ENCODE assay signal across 1 cellular context in the genomic region with DNA sequence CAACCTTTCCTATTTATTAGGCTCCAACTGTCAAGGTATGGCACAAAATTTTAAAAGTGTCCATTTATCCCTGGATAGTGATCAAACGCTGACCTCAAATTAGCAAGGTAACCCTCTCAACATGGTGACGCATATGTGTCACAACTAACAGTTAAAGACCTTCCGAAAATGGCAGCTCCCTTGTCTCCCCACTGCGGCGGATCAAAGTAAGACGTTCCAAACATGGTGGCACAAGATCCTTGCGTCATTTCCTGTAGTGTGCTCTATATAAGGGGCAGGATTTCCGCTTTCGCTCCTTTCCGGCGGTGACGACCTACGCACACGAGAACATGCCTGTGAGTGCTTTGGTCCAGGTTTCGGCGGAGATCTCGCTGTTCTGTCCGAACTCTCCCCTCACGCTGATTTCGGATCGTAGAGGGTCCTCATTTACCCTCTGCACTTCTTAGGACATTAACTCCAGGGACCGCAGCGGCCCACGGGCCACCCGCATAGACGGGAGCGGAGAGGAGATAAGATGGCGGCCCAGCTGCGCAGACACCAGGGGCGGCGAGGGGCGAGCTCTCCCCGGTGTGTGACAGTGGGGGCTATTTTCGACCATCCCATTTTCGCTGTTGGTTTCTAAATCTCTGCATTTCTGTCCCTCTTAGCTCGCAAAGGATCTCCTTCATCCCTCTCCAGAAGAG.
TF ChIP-seq lines count a peak whose summit lies in the region.

A gene (plus strand): TSS at position 295 of the 683 bp plus-strand sequence. CDS start 35 bp downstream, at position 330.

TF ChIP-seq in HepG2, 621 proteins besides CTCF, POLR2A, EP300 and RAD21 (continued from another document and continues in another):
- TF ChIP-seq, protein P1, sequence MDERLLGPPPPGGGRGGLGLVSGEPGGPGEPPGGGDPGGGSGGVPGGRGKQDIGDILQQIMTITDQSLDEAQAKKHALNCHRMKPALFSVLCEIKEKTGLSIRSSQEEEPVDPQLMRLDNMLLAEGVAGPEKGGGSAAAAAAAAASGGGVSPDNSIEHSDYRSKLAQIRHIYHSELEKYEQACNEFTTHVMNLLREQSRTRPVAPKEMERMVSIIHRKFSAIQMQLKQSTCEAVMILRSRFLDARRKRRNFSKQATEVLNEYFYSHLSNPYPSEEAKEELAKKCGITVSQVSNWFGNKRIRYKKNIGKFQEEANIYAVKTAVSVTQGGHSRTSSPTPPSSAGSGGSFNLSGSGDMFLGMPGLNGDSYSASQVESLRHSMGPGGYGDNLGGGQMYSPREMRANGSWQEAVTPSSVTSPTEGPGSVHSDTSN (CRISPR knock-in tag; IDR thresholded peaks at IDR 0.05): no peak
- TF ChIP-seq IRX3 (CRISPR knock-in tag; IDR thresholded peaks at IDR 0.05; ENCODE audit: borderline replicate concordance, low read depth) (no peak; the same call in 1 of the 2 replicates), HNRNPK (IDR thresholded peaks at IDR 0.05; ENCODE audit: low read depth, low read length, poor library complexity, severe bottlenecking) (no peak), FOXC1 (CRISPR knock-in tag; IDR thresholded peaks at IDR 0.05; ENCODE audit: borderline replicate concordance) (peak; percentile 81), CBFB (CRISPR knock-in tag; IDR thresholded peaks at IDR 0.05) (peak; percentile 83), GFI1 (CRISPR knock-in tag; IDR thresholded peaks at IDR 0.05; ENCODE audit: borderline replicate concordance) (no peak), JUN (CRISPR knock-in tag; IDR thresholded peaks at IDR 0.05) (peak; percentile 83), MAZ (IDR thresholded peaks at IDR 0.05; ENCODE audit: borderline replicate concordance, low read depth, low read length) (no peak), MAZ (CRISPR knock-in tag; IDR thresholded peaks at IDR 0.05; ENCODE audit: low read depth) (peak; percentile 80; the same call in 1 of the 2 replicates), KLF13 (CRISPR knock-in tag; IDR thresholded peaks at IDR 0.05) (no peak), XRCC5 (optimal IDR thresholded peaks at IDR 0.05; ENCODE audit: low read length) (peak; percentile 50), ZNF605 (CRISPR knock-in tag; IDR thresholded peaks at IDR 0.05) (peak; percentile 59; the same call in 1 of the 2 replicates), NR2F2 (IDR thresholded peaks at IDR 0.05; ENCODE audit: borderline replicate concordance, low read depth) (peak; percentile 27; the same call in 1 of the 2 replicates), TRIM24 (CRISPR knock-in tag; IDR thresholded peaks at IDR 0.05) (no peak), ZNF205 (CRISPR knock-in tag; IDR thresholded peaks at IDR 0.05) (peak; percentile 70; the same call in 1 of the 2 replicates), KAT8 (CRISPR knock-in tag; IDR thresholded peaks at IDR 0.05) (peak; percentile 97), MYC (CRISPR knock-in tag; IDR thresholded peaks at IDR 0.05; ENCODE audit: borderline replicate concordance) (peak; percentile 91; the same call in 1 of the 2 replicates), ZNF10 (CRISPR knock-in tag; IDR thresholded peaks at IDR 0.05; ENCODE audit: borderline replicate concordance, low read depth) (no peak), FOXA1 (IDR thresholded peaks at IDR 0.05) (no peak), FOXA1 (CRISPR knock-in tag; IDR thresholded peaks at IDR 0.05) (no peak), MED13 (CRISPR knock-in tag; IDR thresholded peaks at IDR 0.05) (no peak), ZBTB7A (CRISPR knock-in tag; IDR thresholded peaks at IDR 0.05) (peak; percentile 75; the same call in 1 of the 2 replicates), SP4 (CRISPR knock-in tag; IDR thresholded peaks at IDR 0.05) (peak; percentile 52; the same call in 1 of the 2 replicates), CBX5 (CRISPR knock-in tag; IDR thresholded peaks at IDR 0.05; ENCODE audit: borderline replicate concordance) (peak; percentile 88), HES4 (CRISPR knock-in tag; IDR thresholded peaks at IDR 0.05; ENCODE audit: borderline replicate concordance) (no peak), CBX1 (IDR thresholded peaks at IDR 0.05; ENCODE audit: low read depth) (peak; percentile 68), EEA1 (CRISPR knock-in tag; IDR thresholded peaks at IDR 0.05; ENCODE audit: borderline replicate concordance) (peak; percentile 81; the same call in 1 of the 2 replicates), SMARCC2 (IDR thresholded peaks at IDR 0.05) (no peak), ZZZ3 (CRISPR knock-in tag; IDR thresholded peaks at IDR 0.05; ENCODE audit: borderline replicate concordance) (peak; percentile 89; the same call in 1 of the 2 replicates), KDM5B (CRISPR knock-in tag; IDR thresholded peaks at IDR 0.05; ENCODE audit: borderline replicate concordance) (peak; percentile 55; the same call in 1 of the 2 replicates), SRF (IDR thresholded peaks at IDR 0.05; ENCODE audit: low read depth, low read length) (peak; percentile 74; the same call in 1 of the 2 replicates), IRF2 (CRISPR knock-in tag; IDR thresholded peaks at IDR 0.05) (peak; percentile 94), GATAD1 (CRISPR knock-in tag; IDR thresholded peaks at IDR 0.05) (peak; percentile 87), ZFAT (CRISPR knock-in tag; conservative IDR thresholded peaks at IDR 0.05) (peak; percentile 79; the same call in 1 of the 2 replicates), NFIB (CRISPR knock-in tag; IDR thresholded peaks at IDR 0.05; ENCODE audit: borderline replicate concordance) (no peak), ZNF792 (CRISPR knock-in tag; IDR thresholded peaks at IDR 0.05) (peak; percentile 68; the same call in 1 of the 2 replicates), SKI (IDR thresholded peaks at IDR 0.05; ENCODE audit: partially characterized antibody) (peak; percentile 47), KDM3A (CRISPR knock-in tag; IDR thresholded peaks at IDR 0.05; ENCODE audit: low read depth) (peak; percentile 68; the same call in 1 of the 2 replicates), ELF3 (CRISPR knock-in tag; IDR thresholded peaks at IDR 0.05) (peak; percentile 99), HMG20B (CRISPR knock-in tag; conservative IDR thresholded peaks at IDR 0.05) (0 out of 2 replicates have a peak, but pooled peaks have one; percentile 5)
- TF ChIP-seq, protein P2, sequence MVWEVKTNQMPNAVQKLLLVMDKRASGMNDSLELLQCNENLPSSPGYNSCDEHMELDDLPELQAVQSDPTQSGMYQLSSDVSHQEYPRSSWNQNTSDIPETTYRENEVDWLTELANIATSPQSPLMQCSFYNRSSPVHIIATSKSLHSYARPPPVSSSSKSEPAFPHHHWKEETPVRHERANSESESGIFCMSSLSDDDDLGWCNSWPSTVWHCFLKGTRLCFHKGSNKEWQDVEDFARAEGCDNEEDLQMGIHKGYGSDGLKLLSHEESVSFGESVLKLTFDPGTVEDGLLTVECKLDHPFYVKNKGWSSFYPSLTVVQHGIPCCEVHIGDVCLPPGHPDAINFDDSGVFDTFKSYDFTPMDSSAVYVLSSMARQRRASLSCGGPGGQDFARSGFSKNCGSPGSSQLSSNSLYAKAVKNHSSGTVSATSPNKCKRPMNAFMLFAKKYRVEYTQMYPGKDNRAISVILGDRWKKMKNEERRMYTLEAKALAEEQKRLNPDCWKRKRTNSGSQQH (CRISPR knock-in tag; IDR thresholded peaks at IDR 0.05; ENCODE audit: low read depth): peak; percentile 95
- TF ChIP-seq, protein P3, sequence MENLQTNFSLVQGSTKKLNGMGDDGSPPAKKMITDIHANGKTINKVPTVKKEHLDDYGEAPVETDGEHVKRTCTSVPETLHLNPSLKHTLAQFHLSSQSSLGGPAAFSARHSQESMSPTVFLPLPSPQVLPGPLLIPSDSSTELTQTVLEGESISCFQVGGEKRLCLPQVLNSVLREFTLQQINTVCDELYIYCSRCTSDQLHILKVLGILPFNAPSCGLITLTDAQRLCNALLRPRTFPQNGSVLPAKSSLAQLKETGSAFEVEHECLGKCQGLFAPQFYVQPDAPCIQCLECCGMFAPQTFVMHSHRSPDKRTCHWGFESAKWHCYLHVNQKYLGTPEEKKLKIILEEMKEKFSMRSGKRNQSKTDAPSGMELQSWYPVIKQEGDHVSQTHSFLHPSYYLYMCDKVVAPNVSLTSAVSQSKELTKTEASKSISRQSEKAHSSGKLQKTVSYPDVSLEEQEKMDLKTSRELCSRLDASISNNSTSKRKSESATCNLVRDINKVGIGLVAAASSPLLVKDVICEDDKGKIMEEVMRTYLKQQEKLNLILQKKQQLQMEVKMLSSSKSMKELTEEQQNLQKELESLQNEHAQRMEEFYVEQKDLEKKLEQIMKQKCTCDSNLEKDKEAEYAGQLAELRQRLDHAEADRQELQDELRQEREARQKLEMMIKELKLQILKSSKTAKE (CRISPR knock-in tag; IDR thresholded peaks at IDR 0.05; ENCODE audit: borderline replicate concordance): no peak
- TF ChIP-seq, protein P4, sequence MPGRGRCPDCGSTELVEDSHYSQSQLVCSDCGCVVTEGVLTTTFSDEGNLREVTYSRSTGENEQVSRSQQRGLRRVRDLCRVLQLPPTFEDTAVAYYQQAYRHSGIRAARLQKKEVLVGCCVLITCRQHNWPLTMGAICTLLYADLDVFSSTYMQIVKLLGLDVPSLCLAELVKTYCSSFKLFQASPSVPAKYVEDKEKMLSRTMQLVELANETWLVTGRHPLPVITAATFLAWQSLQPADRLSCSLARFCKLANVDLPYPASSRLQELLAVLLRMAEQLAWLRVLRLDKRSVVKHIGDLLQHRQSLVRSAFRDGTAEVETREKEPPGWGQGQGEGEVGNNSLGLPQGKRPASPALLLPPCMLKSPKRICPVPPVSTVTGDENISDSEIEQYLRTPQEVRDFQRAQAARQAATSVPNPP (CRISPR knock-in tag; IDR thresholded peaks at IDR 0.05): no peak
- TF ChIP-seq, protein P5, sequence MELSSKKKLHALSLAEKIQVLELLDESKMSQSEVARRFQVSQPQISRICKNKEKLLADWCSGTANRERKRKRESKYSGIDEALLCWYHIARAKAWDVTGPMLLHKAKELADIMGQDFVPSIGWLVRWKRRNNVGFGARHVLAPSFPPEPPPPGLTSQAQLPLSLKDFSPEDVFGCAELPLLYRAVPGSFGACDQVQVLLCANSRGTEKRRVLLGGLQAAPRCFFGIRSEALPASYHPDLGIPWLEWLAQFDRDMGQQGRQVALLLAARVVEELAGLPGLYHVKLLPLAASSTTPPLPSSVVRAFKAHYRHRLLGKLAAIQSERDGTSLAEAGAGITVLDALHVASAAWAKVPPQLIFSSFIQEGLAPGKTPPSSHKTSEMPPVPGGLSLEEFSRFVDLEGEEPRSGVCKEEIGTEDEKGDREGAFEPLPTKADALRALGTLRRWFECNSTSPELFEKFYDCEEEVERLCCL (CRISPR knock-in tag; IDR thresholded peaks at IDR 0.05; ENCODE audit: borderline replicate concordance): no peak
- TF ChIP-seq, protein P6, sequence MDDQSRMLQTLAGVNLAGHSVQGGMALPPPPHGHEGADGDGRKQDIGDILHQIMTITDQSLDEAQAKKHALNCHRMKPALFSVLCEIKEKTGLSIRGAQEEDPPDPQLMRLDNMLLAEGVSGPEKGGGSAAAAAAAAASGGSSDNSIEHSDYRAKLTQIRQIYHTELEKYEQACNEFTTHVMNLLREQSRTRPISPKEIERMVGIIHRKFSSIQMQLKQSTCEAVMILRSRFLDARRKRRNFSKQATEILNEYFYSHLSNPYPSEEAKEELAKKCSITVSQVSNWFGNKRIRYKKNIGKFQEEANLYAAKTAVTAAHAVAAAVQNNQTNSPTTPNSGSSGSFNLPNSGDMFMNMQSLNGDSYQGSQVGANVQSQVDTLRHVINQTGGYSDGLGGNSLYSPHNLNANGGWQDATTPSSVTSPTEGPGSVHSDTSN (CRISPR knock-in tag; IDR thresholded peaks at IDR 0.05; ENCODE audit: borderline replicate concordance): 0 out of 2 replicates have a peak, but pooled peaks have one; percentile 34
- TF ChIP-seq, protein P7, sequence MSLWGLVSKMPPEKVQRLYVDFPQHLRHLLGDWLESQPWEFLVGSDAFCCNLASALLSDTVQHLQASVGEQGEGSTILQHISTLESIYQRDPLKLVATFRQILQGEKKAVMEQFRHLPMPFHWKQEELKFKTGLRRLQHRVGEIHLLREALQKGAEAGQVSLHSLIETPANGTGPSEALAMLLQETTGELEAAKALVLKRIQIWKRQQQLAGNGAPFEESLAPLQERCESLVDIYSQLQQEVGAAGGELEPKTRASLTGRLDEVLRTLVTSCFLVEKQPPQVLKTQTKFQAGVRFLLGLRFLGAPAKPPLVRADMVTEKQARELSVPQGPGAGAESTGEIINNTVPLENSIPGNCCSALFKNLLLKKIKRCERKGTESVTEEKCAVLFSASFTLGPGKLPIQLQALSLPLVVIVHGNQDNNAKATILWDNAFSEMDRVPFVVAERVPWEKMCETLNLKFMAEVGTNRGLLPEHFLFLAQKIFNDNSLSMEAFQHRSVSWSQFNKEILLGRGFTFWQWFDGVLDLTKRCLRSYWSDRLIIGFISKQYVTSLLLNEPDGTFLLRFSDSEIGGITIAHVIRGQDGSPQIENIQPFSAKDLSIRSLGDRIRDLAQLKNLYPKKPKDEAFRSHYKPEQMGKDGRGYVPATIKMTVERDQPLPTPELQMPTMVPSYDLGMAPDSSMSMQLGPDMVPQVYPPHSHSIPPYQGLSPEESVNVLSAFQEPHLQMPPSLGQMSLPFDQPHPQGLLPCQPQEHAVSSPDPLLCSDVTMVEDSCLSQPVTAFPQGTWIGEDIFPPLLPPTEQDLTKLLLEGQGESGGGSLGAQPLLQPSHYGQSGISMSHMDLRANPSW (CRISPR knock-in tag; IDR thresholded peaks at IDR 0.05; ENCODE audit: borderline replicate concordance): no peak
- TF ChIP-seq, protein P8, sequence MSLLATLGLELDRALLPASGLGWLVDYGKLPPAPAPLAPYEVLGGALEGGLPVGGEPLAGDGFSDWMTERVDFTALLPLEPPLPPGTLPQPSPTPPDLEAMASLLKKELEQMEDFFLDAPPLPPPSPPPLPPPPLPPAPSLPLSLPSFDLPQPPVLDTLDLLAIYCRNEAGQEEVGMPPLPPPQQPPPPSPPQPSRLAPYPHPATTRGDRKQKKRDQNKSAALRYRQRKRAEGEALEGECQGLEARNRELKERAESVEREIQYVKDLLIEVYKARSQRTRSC (CRISPR knock-in tag; IDR thresholded peaks at IDR 0.05; ENCODE audit: low read depth): peak; percentile 81; the same call in 1 of the 2 replicates
- TF ChIP-seq, protein P9, sequence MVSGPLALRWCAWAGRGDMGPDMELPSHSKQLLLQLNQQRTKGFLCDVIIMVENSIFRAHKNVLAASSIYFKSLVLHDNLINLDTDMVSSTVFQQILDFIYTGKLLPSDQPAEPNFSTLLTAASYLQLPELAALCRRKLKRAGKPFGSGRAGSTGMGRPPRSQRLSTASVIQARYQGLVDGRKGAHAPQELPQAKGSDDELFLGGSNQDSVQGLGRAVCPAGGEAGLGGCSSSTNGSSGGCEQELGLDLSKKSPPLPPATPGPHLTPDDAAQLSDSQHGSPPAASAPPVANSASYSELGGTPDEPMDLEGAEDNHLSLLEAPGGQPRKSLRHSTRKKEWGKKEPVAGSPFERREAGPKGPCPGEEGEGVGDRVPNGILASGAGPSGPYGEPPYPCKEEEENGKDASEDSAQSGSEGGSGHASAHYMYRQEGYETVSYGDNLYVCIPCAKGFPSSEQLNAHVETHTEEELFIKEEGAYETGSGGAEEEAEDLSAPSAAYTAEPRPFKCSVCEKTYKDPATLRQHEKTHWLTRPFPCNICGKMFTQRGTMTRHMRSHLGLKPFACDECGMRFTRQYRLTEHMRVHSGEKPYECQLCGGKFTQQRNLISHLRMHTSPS (CRISPR knock-in tag; IDR thresholded peaks at IDR 0.05; ENCODE audit: low read depth): 0 out of 2 replicates have a peak, but pooled peaks have one; percentile 17
